ENCODE assay signal across 14 cellular contexts in genomic region chrX:77431227-77431626, GRCh38. TPM values are rescaled to one million over a fixed set of nuclear protein-coding genes. Genes with fewer than 3 reads are reported as not detected.
DNase-seq lines count a peak whose midpoint lies in the region; ATAC-seq, FAIRE-seq and TF ChIP-seq lines count a peak whose summit lies in the region.
"Had no signal": no experiment of that assay in that cellular context is flagged by ENCODE, and none has a peak within 500 bp of the region (broad histone marks: within the 10 kb centered on the region; RNA-seq: fewer than 3 reads in every experiment).

No MANE protein-coding gene starts in this region.

- peaks cover 2% of the 10 kb centered on the region for H3K27me3 Mint-ChIP-seq in glutamatergic neuron (ENCODE audit: unreplicated experiment)

- H3K9me3 Mint-ChIP-seq in glutamatergic neuron (ENCODE audit: unreplicated experiment): peaks cover 5% of the 10 kb centered on the region

- no TSS peak for BruUV-seq in A673 (replicated peaks; lab: Mats Ljungman, UMichigan)

- H3K4me1 Mint-ChIP-seq in glutamatergic neuron (ENCODE audit: low read depth, unreplicated experiment): peaks cover 11% of the 10 kb centered on the region

- no peaks in the 10 kb centered on the region for H3K27me3 ChIP-seq in A673 (replicated peaks; ENCODE audit: insufficient read depth, low read depth, low read length, poor library complexity)
- H3K27me3 ChIP-seq: upper lobe of left lung had no signal

- H3K27ac ChIP-seq in A673 (ENCODE audit: low read depth, low read length, poor library complexity, severe bottlenecking) (no peak overlapping the region), kidney (ENCODE audit: low read depth in 2 of 2, low read length in 2 of 2) (no peak overlapping the region)
- H3K27ac ChIP-seq: BLaER1, KMS-11, PC-9, upper lobe of left lung had no signal

- POLR2A ChIA-PET in A673 (lab: Charles Lee; ENCODE audit: low non-redundant PET): no interaction called here

- H3K36me3 Mint-ChIP-seq in glutamatergic neuron (ENCODE audit: unreplicated experiment): no peaks in the 10 kb centered on the region

- H3K36me3 ChIP-seq in A673 (ENCODE audit: insufficient read depth, low read length, poor library complexity, severe bottlenecking) (no peaks in the 10 kb centered on the region), kidney (ENCODE audit: control insufficient read depth in 1 of 2, insufficient read depth in 2 of 2, low read length in 2 of 2) (no peaks in the 10 kb centered on the region)
- H3K36me3 ChIP-seq: BLaER1, upper lobe of left lung had no signal

- no peaks in the 10 kb centered on the region for H3K9me3 ChIP-seq in A673 (ENCODE audit: low read depth, low read length, poor library complexity, severe bottlenecking)
- no peaks in the 10 kb centered on the region for H3K9me3 ChIP-seq in kidney (ENCODE audit: control insufficient read depth in 1 of 2, low read length in 2 of 2)
- H3K9me3 ChIP-seq: BLaER1, upper lobe of left lung had no signal

- peak overlapping the region; percentile 25 for H3K4me3 Mint-ChIP-seq in glutamatergic neuron (ENCODE audit: unreplicated experiment)

- peak; percentile 36; the same call in 1 of the 2 replicates for TF ChIP-seq CTCF in A673 (conservative IDR thresholded peaks at IDR 0.05; ENCODE audit: low read depth, low read length)
- no peak for TF ChIP-seq CTCF in glutamatergic neuron (IDR thresholded peaks at IDR 0.05; ENCODE audit: partially characterized antibody, unreplicated experiment)
- no peak for TF ChIP-seq CTCF in kidney (IDR thresholded peaks at IDR 0.05; ENCODE audit: borderline replicate concordance, extremely low read depth, insufficient read depth)

- peak; percentile 80 for DNase-seq in A673 (ENCODE audit: low spot score)
- DNase-seq in SIG-M5 treated with dmso at 0.1 percent for 504 hours (lab: John Stamatoyannopoulos, UW; ENCODE audit: unreplicated experiment): peak; percentile 71
- peak; percentile 37 for DNase-seq in glutamatergic neuron
- DNase-seq in iPS-NIHi7 (ENCODE audit: extremely low spot score): no peak
- DNase-seq in SW 1271 (lab: John Stamatoyannopoulos, UW): no peak
- no peak for DNase-seq in kidney
- DNase-seq in NCI-H2227 (lab: John Stamatoyannopoulos, UW; ENCODE audit: unreplicated experiment): no peak
- DNase-seq: activated naive CD4-positive, alpha-beta T cell; occipital lobe; PC-9 had no signal

- H3K27ac Mint-ChIP-seq in glutamatergic neuron (ENCODE audit: unreplicated experiment): no peak overlapping the region

- CTCF ChIA-PET in A673 (lab: Charles Lee): interaction anchor here (0.6 kb wide), 1 partner anchor 591 kb away, joined by 7 read pairs; no protein-coding TSS in a partner anchor

- ATAC-seq in HG03354 (IDR thresholded peaks at IDR 0.05; ENCODE audit: poor library complexity, severe bottlenecking, unreplicated experiment): peak; percentile 58

- H3K4me3 ChIP-seq in A673 (ENCODE audit: low read depth, low read length, poor library complexity, severe bottlenecking) (no peak overlapping the region), kidney (ENCODE audit: low read length in 2 of 2) (no peak overlapping the region)
- H3K4me3 ChIP-seq: BLaER1, PC-9, upper lobe of left lung had no signal

- H3K9ac ChIP-seq in kidney (ENCODE audit: low read length in 2 of 2): no peak overlapping the region
- H3K9ac ChIP-seq: BLaER1, KMS-11 had no signal

- intact Hi-C loops in A673 (cut with micrococcal nuclease; ENCODE audit: unreplicated experiment) (no loop called here), kidney (cut with DNase I) (no loop called here)

- FAIRE-seq in kidney (lab: Jason Lieb, UNC): no peak

- H3K4me1 ChIP-seq in A673 (ENCODE audit: insufficient read depth, low read length, poor library complexity, severe bottlenecking) (peaks cover 7% of the 10 kb centered on the region), kidney (ENCODE audit: control insufficient read depth in 1 of 2, insufficient read depth in 1 of 2, low read depth in 1 of 2, low read length in 2 of 2) (no peaks in the 10 kb centered on the region)
- H3K4me1 ChIP-seq: upper lobe of left lung had no signal

RNA-seq across cellular contexts. Expression of gene FGF16, which starts 16.0 kb away (rescaled TPM):
- total RNA-seq in A673 (2021): not detected in 2 replicates
- not detected for total RNA-seq in glutamatergic neuron (ENCODE audit: unreplicated experiment)
- total RNA-seq in kidney: 0.25 TPM
- polyA plus RNA-seq in kidney (ENCODE audit: insufficient read depth, low read depth, low replicate concordance): not detected
- total RNA-seq: PC-9 had no signal

Comparison
In these comparisons a context has a peak if more than half of its experiments do, and no peak if none do; other contexts are left out.
1. DNase-seq: peak in A673 (single experiment), SIG-M5 treated with dmso at 0.1 percent for 504 hours (single experiment) and glutamatergic neuron (single experiment); none in iPS-NIHi7 (single experiment), SW 1271 (0 of 2), kidney (single experiment) and NCI-H2227 (single experiment).